In genomic region chr19:48367855-48368254, GRCh38 we compare ENCODE assay signal across 22 cellular contexts. TPM values are rescaled to one million over a fixed set of nuclear protein-coding genes. Genes with fewer than 3 reads are reported as not detected.
A peak's percentile ranks its signal among the peaks of the same experiment; 100 is the strongest.
DNase-seq lines count a peak whose midpoint lies in the region; ATAC-seq, FAIRE-seq and TF ChIP-seq lines count a peak whose summit lies in the region.
"Had no signal": no experiment of that assay in that cellular context is flagged by ENCODE, and none has a peak within 500 bp of the region (broad histone marks: within the 10 kb centered on the region; RNA-seq: fewer than 3 reads in every experiment).

No MANE protein-coding gene starts in this region.

- no peaks in the 10 kb centered on the region; the same call in 1 of the 2 replicates for H3K27me3 ChIP-seq in IMR-90 (ENCODE audit: control insufficient read depth, insufficient read depth, low read length)
- no peaks in the 10 kb centered on the region for H3K27me3 ChIP-seq in endothelial cell of umbilical vein (ENCODE audit: control insufficient read depth in 2 of 2, insufficient read depth in 2 of 2, low read length in 2 of 2)
- H3K27me3 ChIP-seq in parathyroid adenoma (ENCODE audit: control insufficient read depth, insufficient read depth, low read length), result no peaks in the 10 kb centered on the region

- no peaks in the 10 kb centered on the region for H3K9me3 Mint-ChIP-seq in stimulated activated effector memory CD8-positive, alpha-beta T cell treated with anti-CD3 and anti-CD28 coated beads, Interleukin-12 subunit alpha, Interleukin-12 subunit beta, amount 100 ng/mL, for 72 hours

- no peak overlapping the region for H3K56ac ChIP-seq in IMR-90 (ENCODE audit: extremely low read depth, insufficient read depth, low read length)

- POLR2A ChIA-PET in IMR-90 (lab: Charles Lee; ENCODE audit: unreplicated experiment) (no interaction called here), endothelial cell of umbilical vein (lab: Charles Lee) (no interaction called here)

- no peak overlapping the region for H3K4me3 ChIP-seq in IMR-90 (ENCODE audit: insufficient read depth, low read depth, low read length)
- no peak overlapping the region for H3K4me3 ChIP-seq in endothelial cell of umbilical vein (replicated peaks in 1 of 3; ENCODE audit: insufficient read depth in 1 of 3, low read depth in 1 of 3, low read length in 3 of 3)
- H3K4me3 ChIP-seq in parathyroid adenoma (ENCODE audit: low read depth, low read length), result no peak overlapping the region
- H3K4me3 ChIP-seq: HAP-1 had no signal

- no peak for TF ChIP-seq RAD21 in IMR-90 (IDR thresholded peaks at IDR 0.05; ENCODE audit: low read length)

- in situ Hi-C loops in IMR-90 (cut with MboI; ENCODE audit: low sequenced_read_pairs), result no loop called here

- no peak overlapping the region for H3K14ac ChIP-seq in IMR-90 (replicated peaks; ENCODE audit: low read depth, low read length)

- peak; percentile 8 for FAIRE-seq in endothelial cell of umbilical vein (lab: Jason Lieb, UNC)
- FAIRE-seq: G401.6, GM12891 had no signal

- H2AFZ ChIP-seq in IMR-90 (replicated peaks; ENCODE audit: low read length, poor library complexity), result peak overlapping the region; percentile 10
- H2AFZ ChIP-seq in endothelial cell of umbilical vein (ENCODE audit: low read depth, low read length), result no peak overlapping the region
- H2AFZ ChIP-seq in parathyroid adenoma, result peak overlapping the region; percentile 51

- H3K4me2 ChIP-seq in IMR-90 (ENCODE audit: low read depth, low read length) (no peak overlapping the region), endothelial cell of umbilical vein (ENCODE audit: insufficient read depth, low read length) (no peak overlapping the region), parathyroid adenoma (ENCODE audit: low read length) (no peak overlapping the region)

- TF ChIP-seq POLR2A in IMR-90 (IDR thresholded peaks at IDR 0.05; ENCODE audit: low read depth, low read length) (no peak), endothelial cell of umbilical vein (IDR thresholded peaks at IDR 0.05; ENCODE audit: low read depth, low read length) (no peak)

- H3K27ac ChIP-seq in C4-2B, result peak overlapping the region; percentile 46
- H3K27ac ChIP-seq in IMR-90 (ENCODE audit: insufficient read depth, low read length), result no peak overlapping the region
- H3K27ac ChIP-seq in endothelial cell of umbilical vein (ENCODE audit: insufficient read depth, low read depth, low read length), result no peak overlapping the region
- peak overlapping the region; percentile 13 for H3K27ac ChIP-seq in parathyroid adenoma

- H3K4me1 Mint-ChIP-seq in stimulated activated effector memory CD8-positive, alpha-beta T cell treated with anti-CD3 and anti-CD28 coated beads, Interleukin-12 subunit alpha, Interleukin-12 subunit beta, amount 100 ng/mL, for 72 hours, result peaks cover 21% of the 10 kb centered on the region

- dilution Hi-C loops in IMR-90 (cut with HindIII; ENCODE audit: low sequenced_read_pairs, unreplicated experiment), result no loop called here
- dilution Hi-C loops in endothelial cell of umbilical vein (cut with MboI; ENCODE audit: extremely low pct_ligation_motif_present, low sequenced_read_pairs), result no loop called here

- H3K79me2 ChIP-seq in endothelial cell of umbilical vein (ENCODE audit: control insufficient read depth, insufficient read depth, low read length), result no peaks in the 10 kb centered on the region
- H3K79me2 ChIP-seq in parathyroid adenoma, result no peaks in the 10 kb centered on the region

- H2BK20ac ChIP-seq in IMR-90 (ENCODE audit: low read depth, low read length), result no peak overlapping the region

- H2BK120ac ChIP-seq in IMR-90 (ENCODE audit: low read depth, low read length), result no peak overlapping the region

- no peak overlapping the region for H3K18ac ChIP-seq in IMR-90 (ENCODE audit: low read depth, low read length)

- H3K4me3 Mint-ChIP-seq in stimulated activated effector memory CD8-positive, alpha-beta T cell treated with anti-CD3 and anti-CD28 coated beads, Interleukin-12 subunit alpha, Interleukin-12 subunit beta, amount 100 ng/mL, for 72 hours, result no peak overlapping the region

- TF ChIP-seq CTCF in C4-2B (conservative IDR thresholded peaks at IDR 0.05) (no peak), IMR-90 (conservative IDR thresholded peaks at IDR 0.05; ENCODE audit: low read depth, low read length) (no peak), endothelial cell of umbilical vein (IDR thresholded peaks at IDR 0.05; ENCODE audit: extremely low read depth in 1 of 2, insufficient read depth in 1 of 2, low read depth in 1 of 2, low read length in 2 of 2) (no peak), parathyroid adenoma (IDR thresholded peaks at IDR 0.05) (no peak)

- H3K9ac ChIP-seq in IMR-90 (ENCODE audit: low read depth, low read length) (no peak overlapping the region), endothelial cell of umbilical vein (replicated peaks; ENCODE audit: extremely low read depth, insufficient read depth, low read length) (no peak overlapping the region), parathyroid adenoma (no peak overlapping the region)

- H4K20me1 ChIP-seq in IMR-90 (ENCODE audit: insufficient read depth, low read length) (no peaks in the 10 kb centered on the region), endothelial cell of umbilical vein (replicated peaks; ENCODE audit: control insufficient read depth, extremely low read depth, insufficient read depth, low read length) (no peaks in the 10 kb centered on the region)

- no peak overlapping the region for H4K8ac ChIP-seq in IMR-90 (ENCODE audit: low read depth in 2 of 2, low read length in 2 of 2)

- no peak overlapping the region for H3K23ac ChIP-seq in IMR-90 (ENCODE audit: low read depth, low read length)

- H3K4ac ChIP-seq in IMR-90 (ENCODE audit: low read depth, low read length), result no peak overlapping the region

- H3K9me1 ChIP-seq in IMR-90 (ENCODE audit: insufficient read depth, low read length) (no peaks in the 10 kb centered on the region; the same call in 1 of the 2 replicates), endothelial cell of umbilical vein (replicated peaks; ENCODE audit: control insufficient read depth, extremely low read depth, insufficient read depth, low read length) (no peaks in the 10 kb centered on the region)

- no peak overlapping the region for H2AK5ac ChIP-seq in IMR-90 (ENCODE audit: low read depth, low read length)

- intact Hi-C loops in IMR-90 (cut with micrococcal nuclease), result no loop called here
- intact Hi-C loops in endothelial cell of umbilical vein (cut with micrococcal nuclease), result no loop called here

- no peaks in the 10 kb centered on the region for H3K36me3 ChIP-seq in IMR-90 (ENCODE audit: control insufficient read depth, insufficient read depth, low read length)
- no peaks in the 10 kb centered on the region for H3K36me3 ChIP-seq in endothelial cell of umbilical vein (ENCODE audit: control insufficient read depth in 2 of 2, extremely low read depth in 1 of 2, insufficient read depth in 2 of 2, low read length in 2 of 2)
- no peaks in the 10 kb centered on the region for H3K36me3 ChIP-seq in parathyroid adenoma (ENCODE audit: control insufficient read depth, insufficient read depth, low read length)
- H3K36me3 ChIP-seq: HAP-1 had no signal

- H3K9me3 ChIP-seq in IMR-90 (ENCODE audit: control insufficient read depth, insufficient read depth, low read length), result no peaks in the 10 kb centered on the region
- no peaks in the 10 kb centered on the region for H3K9me3 ChIP-seq in endothelial cell of umbilical vein (replicated peaks; ENCODE audit: control insufficient read depth, insufficient read depth, low read length)
- no peaks in the 10 kb centered on the region for H3K9me3 ChIP-seq in parathyroid adenoma (ENCODE audit: control insufficient read depth, low read length)
- H3K9me3 ChIP-seq: HAP-1 had no signal

- no peak overlapping the region for H2BK5ac ChIP-seq in IMR-90 (ENCODE audit: low read depth, low read length, poor library complexity, severe bottlenecking)

- CTCF ChIA-PET in IMR-90 (lab: Yijun Ruan, JAX) (no interaction called here), endothelial cell of umbilical vein (lab: Charles Lee) (no interaction called here)

- no peak overlapping the region for H2AK9ac ChIP-seq in IMR-90 (replicated peaks; ENCODE audit: low read depth, low read length, poor library complexity)

- no peak overlapping the region for H2BK15ac ChIP-seq in IMR-90 (ENCODE audit: low read depth, low read length)

- no peaks in the 10 kb centered on the region for H3K4me1 ChIP-seq in IMR-90 (ENCODE audit: control insufficient read depth, insufficient read depth, low read length)
- peaks cover 8% of the 10 kb centered on the region for H3K4me1 ChIP-seq in endothelial cell of umbilical vein (ENCODE audit: control insufficient read depth, extremely low read depth, insufficient read depth, low read length)
- peaks cover 18% of the 10 kb centered on the region for H3K4me1 ChIP-seq in parathyroid adenoma

- H4K91ac ChIP-seq in IMR-90 (ENCODE audit: insufficient read depth, low read depth, low read length), result no peak overlapping the region

- DNase-seq in IMR-90, result no peak
- no peak for DNase-seq in endothelial cell of umbilical vein (ENCODE audit: low read depth, low spot score)
- DNase-seq in activated effector memory CD4-positive, alpha-beta T cell treated with Interleukin-2 at 50 U/mL for 16 hours, result no peak
- DNase-seq in NCI-H128 (lab: John Stamatoyannopoulos, UW; ENCODE audit: unreplicated experiment), result no peak
- no peak for DNase-seq in stimulated activated effector memory CD8-positive, alpha-beta T cell treated with anti-CD3 and anti-CD28 coated beads, Interleukin-12 subunit alpha, Interleukin-12 subunit beta, amount 100 ng/mL, for 72 hours (ENCODE audit: low spot score in 2 of 2)
- DNase-seq: COR-L47, DMS79 treated with DMSO at 0.1 percent for 48 hours, NCI-H1092, NCI-H1694, NCI-H2107, NCI-H226, NCI-H526 treated with DMSO at 0.1 percent for 48 hours, SHP77 had no signal

- H3K79me1 ChIP-seq in IMR-90 (ENCODE audit: low read depth in 1 of 2, low read length in 2 of 2), result peaks cover 0 to 1% of the 10 kb centered on the region in 2 experiments; a peak in 1 of 4 replicates

- BruUV-seq in IMR-90 (replicated peaks; lab: Mats Ljungman, UMichigan), result no TSS peak
- BruUV-seq in endothelial cell of umbilical vein (replicated peaks; lab: Mats Ljungman, UMichigan), result no TSS peak

- peaks cover 18% of the 10 kb centered on the region for H3K36me3 Mint-ChIP-seq in stimulated activated effector memory CD8-positive, alpha-beta T cell treated with anti-CD3 and anti-CD28 coated beads, Interleukin-12 subunit alpha, Interleukin-12 subunit beta, amount 100 ng/mL, for 72 hours

- H3K27ac Mint-ChIP-seq in stimulated activated effector memory CD8-positive, alpha-beta T cell treated with anti-CD3 and anti-CD28 coated beads, Interleukin-12 subunit alpha, Interleukin-12 subunit beta, amount 100 ng/mL, for 72 hours, result no peak overlapping the region

- WGBS in IMR-90 (ENCODE audit: extremely low coverage in 2 of 2, insufficient read length in 1 of 2), 2 experiments, result 20% methylated on average over 1 of the region's 5 CpGs; no CpG with 5 or more reads in 1 of the 2 experiments

- H4K5ac ChIP-seq in IMR-90 (ENCODE audit: low read depth, low read length), result no peak overlapping the region

- ATAC-seq in IMR-90 (ENCODE audit: low read depth), result no peak
- no peak for ATAC-seq in stimulated activated effector memory CD8-positive, alpha-beta T cell treated with anti-CD3 and anti-CD28 coated beads, Interleukin-12 subunit alpha, Interleukin-12 subunit beta, amount 100 ng/mL, for 72 hours
- ATAC-seq: Panc1 had no signal

RNA-seq across cellular contexts. Expression of gene SYNGR4, which starts 3.7 kb away (rescaled TPM):
- total RNA-seq in IMR-90 (2012; rRNA removed), result not detected in 2 replicates
- polyA plus RNA-seq in IMR-90 (2012; rRNA removed), result not detected in 2 replicates
- polyA plus RNA-seq in IMR-90 (2012; cell fraction: cytosol; rRNA removed), result 0.08 TPM in 1 of 2 replicates, not detected in the other
- not detected in 2 replicates for polyA plus RNA-seq in IMR-90 (2012; cell fraction: nucleus; rRNA removed; ENCODE audit: low replicate concordance)
- total RNA-seq in endothelial cell of umbilical vein, result not detected in 2 replicates
- polyA plus RNA-seq in endothelial cell of umbilical vein, result not detected in 2 replicates
- polyA plus RNA-seq in endothelial cell of umbilical vein (2011; cell fraction: cytosol; rRNA removed), result not detected in 2 replicates
- polyA plus RNA-seq in endothelial cell of umbilical vein (2011; cell fraction: nucleus; rRNA removed), result not detected in 2 replicates
- not detected in 2 replicates for polyA plus RNA-seq in endothelial cell of umbilical vein (2012)
- not detected in 2 replicates for polyA minus RNA-seq in endothelial cell of umbilical vein
- not detected for polyA minus RNA-seq in endothelial cell of umbilical vein (2011; cell fraction: cytosol; rRNA and poly(A)+ RNA removed)
- polyA minus RNA-seq in endothelial cell of umbilical vein (2011; cell fraction: nucleus; rRNA and poly(A)+ RNA removed), result not detected in 2 replicates
- polyA plus RNA-seq: AG04450, BJ had no signal

RNA-seq across cellular contexts. Expression of gene TMEM143, which starts 4.1 kb away (rescaled TPM):
- total RNA-seq in IMR-90 (2012; rRNA removed), result 1.1 and 1.3 TPM in 2 replicates
- 7.6 and 8.6 TPM in 2 replicates for polyA plus RNA-seq in IMR-90 (2012; rRNA removed)
- 4.5 and 6.5 TPM in 2 replicates for polyA plus RNA-seq in IMR-90 (2012; cell fraction: cytosol; rRNA removed)
- polyA plus RNA-seq in IMR-90 (2012; cell fraction: nucleus; rRNA removed; ENCODE audit: low replicate concordance), result 39.2 and 52.3 TPM in 2 replicates
- total RNA-seq in endothelial cell of umbilical vein, result 4.6 and 7.3 TPM in 2 replicates
- 5.4 and 6.2 TPM in 2 replicates for polyA plus RNA-seq in endothelial cell of umbilical vein
- 3.0 and 3.7 TPM in 2 replicates for polyA plus RNA-seq in endothelial cell of umbilical vein (2011; cell fraction: cytosol; rRNA removed)
- 15.8 and 21.1 TPM in 2 replicates for polyA plus RNA-seq in endothelial cell of umbilical vein (2011; cell fraction: nucleus; rRNA removed)
- 2.5 and 4.5 TPM in 2 replicates for polyA plus RNA-seq in endothelial cell of umbilical vein (2012)
- polyA minus RNA-seq in endothelial cell of umbilical vein, result 3.7 and 4.2 TPM in 2 replicates
- 10.2 TPM for polyA minus RNA-seq in endothelial cell of umbilical vein (2011; cell fraction: cytosol; rRNA and poly(A)+ RNA removed)
- polyA minus RNA-seq in endothelial cell of umbilical vein (2011; cell fraction: nucleus; rRNA and poly(A)+ RNA removed), result 3.8 and 3.9 TPM in 2 replicates

RNA-seq across cellular contexts. Expression of gene KDELR1, which starts 23.5 kb away (rescaled TPM):
- total RNA-seq in IMR-90 (2012; rRNA removed), result 57.8 and 58.8 TPM in 2 replicates
- 171 and 180 TPM in 2 replicates for polyA plus RNA-seq in IMR-90 (2012; rRNA removed)
- polyA plus RNA-seq in IMR-90 (2012; cell fraction: cytosol; rRNA removed), result 156 and 249 TPM in 2 replicates
- 112 and 118 TPM in 2 replicates for polyA plus RNA-seq in IMR-90 (2012; cell fraction: nucleus; rRNA removed; ENCODE audit: low replicate concordance)
- total RNA-seq in endothelial cell of umbilical vein, result 199 and 200 TPM in 2 replicates
- 224 and 233 TPM in 2 replicates for polyA plus RNA-seq in endothelial cell of umbilical vein
- polyA plus RNA-seq in endothelial cell of umbilical vein (2011; cell fraction: cytosol; rRNA removed), result 201 and 221 TPM in 2 replicates
- 89.6 and 98.5 TPM in 2 replicates for polyA plus RNA-seq in endothelial cell of umbilical vein (2011; cell fraction: nucleus; rRNA removed)
- 228 and 230 TPM in 2 replicates for polyA plus RNA-seq in endothelial cell of umbilical vein (2012)
- 174 and 180 TPM in 2 replicates for polyA minus RNA-seq in endothelial cell of umbilical vein
- polyA minus RNA-seq in endothelial cell of umbilical vein (2011; cell fraction: cytosol; rRNA and poly(A)+ RNA removed), result 65.6 TPM
- polyA minus RNA-seq in endothelial cell of umbilical vein (2011; cell fraction: nucleus; rRNA and poly(A)+ RNA removed), result 23.2 and 33.9 TPM in 2 replicates

RNA-seq across cellular contexts. Expression of gene GRIN2D, which starts 25.6 kb away (rescaled TPM):
- total RNA-seq in IMR-90 (2012; rRNA removed) (under 0.01 TPM in 2 replicates), endothelial cell of umbilical vein (1.8 and 2.1 TPM in 2 replicates)
- polyA plus RNA-seq in IMR-90 (2012; rRNA removed) (0.23 and 0.24 TPM in 2 replicates), endothelial cell of umbilical vein (0.38 and 0.59 TPM in 2 replicates)
- polyA plus RNA-seq in IMR-90 (2012; cell fraction: cytosol; rRNA removed), result 0.16 and 0.30 TPM in 2 replicates
- polyA plus RNA-seq in IMR-90 (2012; cell fraction: nucleus; rRNA removed; ENCODE audit: low replicate concordance), result 0.30 and 0.69 TPM in 2 replicates
- polyA plus RNA-seq in endothelial cell of umbilical vein (2011; cell fraction: cytosol; rRNA removed), result 0.47 and 0.52 TPM in 2 replicates
- polyA plus RNA-seq in endothelial cell of umbilical vein (2011; cell fraction: nucleus; rRNA removed), result 0.91 and 1.0 TPM in 2 replicates
- 2.6 and 6.4 TPM in 2 replicates for polyA plus RNA-seq in endothelial cell of umbilical vein (2012)
- 0.81 and 1.3 TPM in 2 replicates for polyA minus RNA-seq in endothelial cell of umbilical vein
- 1.1 TPM for polyA minus RNA-seq in endothelial cell of umbilical vein (2011; cell fraction: cytosol; rRNA and poly(A)+ RNA removed)
- 0.96 and 1.1 TPM in 2 replicates for polyA minus RNA-seq in endothelial cell of umbilical vein (2011; cell fraction: nucleus; rRNA and poly(A)+ RNA removed)

RNA-seq across cellular contexts. Expression of gene EMP3, which starts 42.5 kb away (rescaled TPM):
- total RNA-seq in IMR-90 (2012; rRNA removed) (128 and 147 TPM in 2 replicates), endothelial cell of umbilical vein (107 and 127 TPM in 2 replicates)
- polyA plus RNA-seq in IMR-90 (2012; rRNA removed) (632 and 675 TPM in 2 replicates), endothelial cell of umbilical vein (406 and 565 TPM in 2 replicates)
- 223 and 627 TPM in 2 replicates for polyA plus RNA-seq in IMR-90 (2012; cell fraction: cytosol; rRNA removed)
- polyA plus RNA-seq in IMR-90 (2012; cell fraction: nucleus; rRNA removed; ENCODE audit: low replicate concordance), result 136 and 285 TPM in 2 replicates
- polyA plus RNA-seq in endothelial cell of umbilical vein (2011; cell fraction: cytosol; rRNA removed), result 210 and 239 TPM in 2 replicates
- 66.3 and 79.3 TPM in 2 replicates for polyA plus RNA-seq in endothelial cell of umbilical vein (2011; cell fraction: nucleus; rRNA removed)
- 182 and 216 TPM in 2 replicates for polyA plus RNA-seq in endothelial cell of umbilical vein (2012)
- polyA minus RNA-seq in endothelial cell of umbilical vein, result 141 and 170 TPM in 2 replicates
- 101 TPM for polyA minus RNA-seq in endothelial cell of umbilical vein (2011; cell fraction: cytosol; rRNA and poly(A)+ RNA removed)
- 28.9 and 33.6 TPM in 2 replicates for polyA minus RNA-seq in endothelial cell of umbilical vein (2011; cell fraction: nucleus; rRNA and poly(A)+ RNA removed)
- total RNA-seq: HT-29 had no signal

Comparison
In these comparisons a context has a peak if more than half of its experiments do, and no peak if none do; other contexts are left out.
1. H3K27ac ChIP-seq: peak in C4-2B (single experiment) and parathyroid adenoma (single experiment); none in IMR-90 (single experiment) and endothelial cell of umbilical vein (single experiment).